ENCODE assay signal across 13 cellular contexts in the genomic region with DNA sequence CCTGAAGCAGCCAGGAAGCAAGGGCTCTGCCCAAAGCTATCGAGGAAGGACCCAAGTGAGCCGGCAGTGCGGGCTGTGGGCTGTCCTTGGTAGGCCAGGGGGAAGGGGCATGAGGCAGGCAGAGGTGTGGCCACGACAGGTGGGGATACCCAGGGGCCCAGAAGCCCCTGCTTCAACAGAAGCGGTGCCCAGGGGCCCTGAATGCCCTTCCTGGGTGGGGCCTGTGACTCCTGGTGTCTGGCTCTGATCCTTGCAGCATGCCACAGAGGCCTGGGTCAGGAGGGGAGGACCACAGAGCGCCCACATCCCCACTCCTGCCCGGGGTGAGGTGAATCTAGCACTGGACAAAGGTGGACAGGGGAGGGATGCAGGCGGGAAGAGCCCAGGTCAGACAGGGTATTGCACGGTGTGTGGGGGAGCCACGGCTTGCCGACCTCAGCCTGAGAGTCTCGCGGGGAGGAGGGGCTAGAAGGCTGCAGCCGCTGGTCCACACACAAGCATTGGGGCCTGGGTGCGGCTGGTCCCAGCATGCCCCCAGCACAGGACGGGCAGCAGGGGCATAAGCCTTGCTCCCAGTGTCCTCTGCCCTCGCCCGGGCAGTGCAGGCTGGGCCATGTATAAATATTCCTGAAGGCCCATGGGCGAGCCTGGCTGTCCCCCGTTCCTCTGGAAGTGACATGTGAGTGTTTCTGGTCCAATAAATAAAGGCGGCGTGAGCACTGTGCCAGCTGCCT. TPM values are rescaled to one million over a fixed set of nuclear protein-coding genes. Genes with fewer than 3 reads are reported as not detected.
DNase-seq lines count a peak whose midpoint lies in the region; ATAC-seq and TF ChIP-seq lines count a peak whose summit lies in the region.
"Had no signal": no experiment of that assay in that cellular context is flagged by ENCODE, and none has a peak within 500 bp of the region (broad histone marks: within the 10 kb centered on the region; RNA-seq: fewer than 3 reads in every experiment).

No MANE protein-coding gene starts in this region.

- peak overlapping the region; percentile 95 for H3K27ac Mint-ChIP-seq in T-helper 17 cell
- H3K27ac Mint-ChIP-seq: activated CD4-positive, alpha-beta T cell treated with anti-CD3 and anti-CD28 coated beads for 36 hours had no signal

- H3K4me1 ChIP-seq in ACC112 (ENCODE audit: control insufficient read depth, insufficient read depth, low read length, unreplicated experiment) (peaks cover 33% of the 10 kb centered on the region), gastroesophageal sphincter (peaks cover 0 to 33% (median 24%) of the 10 kb centered on the region in 3 donors), sigmoid colon (peaks cover 0 to 32% (median 27%) of the 10 kb centered on the region in 4 donors)

- H3K4me1 Mint-ChIP-seq in T-helper 17 cell, result peaks cover 40% of the 10 kb centered on the region

- no peaks in the 10 kb centered on the region for H3K79me2 ChIP-seq in ACC112 (ENCODE audit: control insufficient read depth, insufficient read depth, low read length, unreplicated experiment)

- intact Hi-C loops in sigmoid colon (cut with DNase I), result no loop called here
- intact Hi-C loops in posterior vena cava (cut with DNase I), result no loop called here

- H3K9me3 ChIP-seq in T-helper 17 cell (ENCODE audit: control insufficient read depth, low read length, poor library complexity, severe bottlenecking) (no peaks in the 10 kb centered on the region), gastroesophageal sphincter (no peaks in the 10 kb centered on the region), sigmoid colon (no peaks in the 10 kb centered on the region)
- H3K9me3 ChIP-seq: MG63 had no signal

- peak overlapping the region; percentile 57 for H3K4me3 Mint-ChIP-seq in T-helper 17 cell
- H3K4me3 Mint-ChIP-seq: activated CD4-positive, alpha-beta T cell treated with anti-CD3 and anti-CD28 coated beads for 36 hours had no signal

- H3K27me3 Mint-ChIP-seq in T-helper 17 cell, result no peaks in the 10 kb centered on the region
- H3K27me3 Mint-ChIP-seq: activated CD4-positive, alpha-beta T cell treated with anti-CD3 and anti-CD28 coated beads for 36 hours had no signal

- H2AFZ ChIP-seq in ACC112 (ENCODE audit: low read length, unreplicated experiment), result no peak overlapping the region

- H3K27ac ChIP-seq in ACC112 (ENCODE audit: low read depth, low read length) (peak overlapping the region; percentile 94; the same call in 1 of the 2 replicates), gastroesophageal sphincter (peak overlapping the region in 3 of 4 donors; percentile 84 to 91 (median 89)), sigmoid colon (peak overlapping the region; percentile 86 to 91 (median 90))

- no peak for TF ChIP-seq CTCF in gastroesophageal sphincter (IDR thresholded peaks at IDR 0.05)
- no peak for TF ChIP-seq CTCF in sigmoid colon (IDR thresholded peaks at IDR 0.05)

- TF ChIP-seq EP300 in gastroesophageal sphincter (IDR thresholded peaks at IDR 0.05), result no peak
- no peak for TF ChIP-seq EP300 in sigmoid colon (IDR thresholded peaks at IDR 0.05)

- H3K27me3 ChIP-seq in ACC112 (ENCODE audit: insufficient read depth, low read length) (no peaks in the 10 kb centered on the region), gastroesophageal sphincter (no peaks in the 10 kb centered on the region), sigmoid colon (no peaks in the 10 kb centered on the region)
- H3K27me3 ChIP-seq: MG63 had no signal

- DNase-seq in T-helper 17 cell (no peak), sigmoid colon (no peak), SKM-1 (lab: John Stamatoyannopoulos, UW; ENCODE audit: unreplicated experiment) (no peak), NCI-H2227 treated with DMSO at 0.1 percent for 48 hours (lab: John Stamatoyannopoulos, UW) (no peak), posterior vena cava (ENCODE audit: low spot score) (no peak)
- DNase-seq: activated CD4-positive, alpha-beta T cell treated with anti-CD3 and anti-CD28 coated beads for 36 hours; DMS79; MG63; NCI-H2107; NK-92 treated with Interleukin-12 subunit alpha and Interleukin-12 subunit beta, amount 100 ng/mL, for 24 hours had no signal

- 100% methylated on average over 2 to 4 of the region's 22 CpGs for WGBS in gastroesophageal sphincter (ENCODE audit: low coverage in 1 of 2), 2 donors
- WGBS in sigmoid colon, 2 donors, result 91 to 93% methylated on average over 22 of the region's 22 CpGs

- TF ChIP-seq POLR2A in gastroesophageal sphincter (IDR thresholded peaks at IDR 0.05) (no peak), sigmoid colon (IDR thresholded peaks at IDR 0.05) (no peak)

- H3K36me3 Mint-ChIP-seq in T-helper 17 cell (ENCODE audit: low read depth), result no peaks in the 10 kb centered on the region

- no peak overlapping the region for H3K4me3 ChIP-seq in ACC112 (ENCODE audit: low read depth, low read length)
- H3K4me3 ChIP-seq in gastroesophageal sphincter, result no peak overlapping the region
- no peak overlapping the region for H3K4me3 ChIP-seq in sigmoid colon
- H3K4me3 ChIP-seq: MG63 had no signal

- H3K36me3 ChIP-seq in ACC112 (ENCODE audit: insufficient read depth, low read length), result no peaks in the 10 kb centered on the region
- peaks cover 0 to 67% of the 10 kb centered on the region in 2 donors for H3K36me3 ChIP-seq in gastroesophageal sphincter
- peaks cover 0 to 48% (median 21%) of the 10 kb centered on the region in 4 donors for H3K36me3 ChIP-seq in sigmoid colon

- no peak for ATAC-seq in T-helper 17 cell
- no peak for ATAC-seq in gastroesophageal sphincter
- no peak for ATAC-seq in GM19023 (IDR thresholded peaks at IDR 0.05; ENCODE audit: unreplicated experiment)
- ATAC-seq: activated CD4-positive, alpha-beta T cell treated with anti-CD3 and anti-CD28 coated beads for 36 hours had no signal

RNA-seq across cellular contexts. Expression of a gene that starts 19.0 kb away (rescaled TPM):
- 10 to 100 TPM; 44.4 to 80.2 TPM for total RNA-seq in T-helper 17 cell
- total RNA-seq in gastroesophageal sphincter, result 10 to 100 TPM; 21.2 to 93.7 (median 51.2) TPM
- total RNA-seq in sigmoid colon, result 100 to 1,000 TPM in 1 of 4 donors, 10 to 100 TPM in 3; 15.3 to 104 (median 26.1) TPM
- 10 to 100 TPM; 18.5 to 41.4 (median 35.4) TPM for polyA plus RNA-seq in sigmoid colon
- 10 to 100 TPM; 22.1 to 72.7 TPM for total RNA-seq in posterior vena cava

RNA-seq across cellular contexts. Expression of a gene that starts 39.2 kb away (rescaled TPM):
- total RNA-seq in T-helper 17 cell (10 to 100 TPM; 72.2 to 91.4 TPM), gastroesophageal sphincter (10 to 100 TPM in 3 of 4 donors, 1 to 10 TPM in 1; 4.4 to 30.5 (median 22.0) TPM), sigmoid colon (10 to 100 TPM; 10.7 to 36.2 (median 26.5) TPM), posterior vena cava (10 to 100 TPM; 13.7 to 14.3 TPM)
- 10 to 100 TPM in 1 of 3 donors, 1 to 10 TPM in 2; 6.6 to 21.1 (median 8.6) TPM for polyA plus RNA-seq in sigmoid colon

RNA-seq across cellular contexts. Expression of a gene that starts 52.0 kb away (rescaled TPM):
- total RNA-seq in T-helper 17 cell (10 to 100 TPM; 53.3 TPM), gastroesophageal sphincter (100 to 1,000 TPM in 1 of 4 donors, 10 to 100 TPM in 3; 52.0 to 108 (median 64.9) TPM), sigmoid colon (10 to 100 TPM; 42.6 to 96.4 (median 68.1) TPM), posterior vena cava (10 to 100 TPM; 42.9 to 49.7 TPM)
- 10 to 100 TPM in 1 of 3 donors, 1 to 10 TPM in 2; 7.2 to 34.3 (median 8.1) TPM for polyA plus RNA-seq in sigmoid colon
